Comparison of ENCODE assay signal across 1 cellular context in genomic region chr14:69574266-69574953, GRCh38.
TF ChIP-seq lines count a peak whose summit lies in the region.

Gene CCDC177, minus strand, starts transcription at chr14:69574871. Its CDS starts 1,249 bp downstream, at chr14:69573622.

TF ChIP-seq in HEK293, 187 proteins besides CTCF, POLR2A, EP300 and RAD21 (continued from another document and continues in another):
- TF ChIP-seq ZNF510 (tag by site-specific recombination; IDR thresholded peaks at IDR 0.05; ENCODE audit: insufficient replicate concordance) (no peak), ZNF280C (tag by site-specific recombination; IDR thresholded peaks at IDR 0.05) (no peak), KLF16 (tag by site-specific recombination; IDR thresholded peaks at IDR 0.05) (no peak), ZNF580 (tag by site-specific recombination; IDR thresholded peaks at IDR 0.05) (no peak), SETDB1 (IDR thresholded peaks at IDR 0.05; ENCODE audit: insufficient read length, low read length) (no peak), ZSCAN5A (tag by site-specific recombination; IDR thresholded peaks at IDR 0.05) (no peak), ZNF561 (tag by site-specific recombination; IDR thresholded peaks at IDR 0.05; ENCODE audit: borderline replicate concordance) (no peak), ZNF830 (tag by site-specific recombination; IDR thresholded peaks at IDR 0.05; ENCODE audit: low read depth) (no peak), ZBTB17 (tag by site-specific recombination; IDR thresholded peaks at IDR 0.05) (peak; percentile 52), ZSCAN16 (tag by site-specific recombination; IDR thresholded peaks at IDR 0.05) (no peak), FEZF1 (tag by site-specific recombination; IDR thresholded peaks at IDR 0.05) (no peak), EGR2 (tag by site-specific recombination; IDR thresholded peaks at IDR 0.05; ENCODE audit: low read depth) (no peak), ZNF184 (tag by site-specific recombination; IDR thresholded peaks at IDR 0.05) (no peak), ZNF776 (tag by site-specific recombination; IDR thresholded peaks at IDR 0.05; ENCODE audit: borderline replicate concordance) (no peak), ZNF560 (tag by site-specific recombination; IDR thresholded peaks at IDR 0.05; ENCODE audit: borderline replicate concordance) (no peak), ZNF302 (tag by site-specific recombination; IDR thresholded peaks at IDR 0.05; ENCODE audit: low read depth) (no peak), INSM2 (tag by site-specific recombination; IDR thresholded peaks at IDR 0.05) (no peak), ZNF704 (tag by site-specific recombination; IDR thresholded peaks at IDR 0.05) (no peak), ZNF146 (tag by site-specific recombination; IDR thresholded peaks at IDR 0.05) (no peak), ZNF292 (tag by site-specific recombination; IDR thresholded peaks at IDR 0.05; ENCODE audit: borderline replicate concordance, low read depth) (no peak), ZNF521 (tag by site-specific recombination; IDR thresholded peaks at IDR 0.05) (no peak), ZNF555 (tag by site-specific recombination; conservative IDR thresholded peaks at IDR 0.05) (no peak), KLF8 (tag by site-specific recombination; IDR thresholded peaks at IDR 0.05) (no peak), ZNF423 (tag by site-specific recombination; IDR thresholded peaks at IDR 0.05) (peak; percentile 57), ZNF133 (tag by site-specific recombination; IDR thresholded peaks at IDR 0.05) (no peak), ZNF701 (tag by site-specific recombination; IDR thresholded peaks at IDR 0.05) (no peak), ZNF792 (tag by site-specific recombination; IDR thresholded peaks at IDR 0.05) (no peak), ZNF837 (tag by site-specific recombination; IDR thresholded peaks at IDR 0.05) (no peak), ZNF211 (tag by site-specific recombination; IDR thresholded peaks at IDR 0.05; ENCODE audit: low read depth) (no peak), MEIS1 (CRISPR knock-in tag; IDR thresholded peaks at IDR 0.05; ENCODE audit: borderline replicate concordance) (no peak), ZNF48 (tag by site-specific recombination; IDR thresholded peaks at IDR 0.05) (no peak), ZNF629 (tag by site-specific recombination; IDR thresholded peaks at IDR 0.05) (no peak), ZNF626 (tag by site-specific recombination; IDR thresholded peaks at IDR 0.05) (no peak), ZBTB10 (tag by site-specific recombination; IDR thresholded peaks at IDR 0.05) (no peak), ZNF600 (tag by site-specific recombination; IDR thresholded peaks at IDR 0.05) (peak; percentile 63; the same call in 1 of the 2 replicates), ZNF777 (tag by site-specific recombination; IDR thresholded peaks at IDR 0.05; ENCODE audit: borderline replicate concordance) (no peak), SCRT2 (tag by site-specific recombination; IDR thresholded peaks at IDR 0.05) (no peak), ZNF23 (tag by site-specific recombination; IDR thresholded peaks at IDR 0.05; ENCODE audit: borderline replicate concordance) (no peak), ZNF571 (tag by site-specific recombination; IDR thresholded peaks at IDR 0.05) (no peak), ZNF449 (tag by site-specific recombination; IDR thresholded peaks at IDR 0.05) (no peak), MYNN (tag by site-specific recombination; IDR thresholded peaks at IDR 0.05; ENCODE audit: borderline replicate concordance) (no peak), ZFP3 (tag by site-specific recombination; IDR thresholded peaks at IDR 0.05; ENCODE audit: low read depth) (no peak), ZBTB49 (tag by site-specific recombination; IDR thresholded peaks at IDR 0.05; ENCODE audit: low read depth) (no peak), ZSCAN18 (tag by site-specific recombination; IDR thresholded peaks at IDR 0.05) (no peak), ZNF660 (tag by site-specific recombination; IDR thresholded peaks at IDR 0.05) (no peak), ZNF394 (tag by site-specific recombination; IDR thresholded peaks at IDR 0.05; ENCODE audit: borderline replicate concordance) (peak; percentile 61; the same call in 1 of the 2 replicates), ZNF692 (tag by site-specific recombination; IDR thresholded peaks at IDR 0.05) (no peak), ZBTB20 (tag by site-specific recombination; IDR thresholded peaks at IDR 0.05) (peak; percentile 58; the same call in 1 of the 2 replicates), GLI2 (tag by site-specific recombination; IDR thresholded peaks at IDR 0.05; ENCODE audit: borderline replicate concordance, low read depth) (no peak), ZNF624 (tag by site-specific recombination; IDR thresholded peaks at IDR 0.05) (no peak), ZBTB21 (tag by site-specific recombination; IDR thresholded peaks at IDR 0.05) (no peak), ZSCAN23 (tag by site-specific recombination; IDR thresholded peaks at IDR 0.05) (no peak)
